ENCODE assay signal across 8 cellular contexts in genomic region chr1:32241011-32241763, GRCh38. TPM values are rescaled to one million over a fixed set of nuclear protein-coding genes. Genes with fewer than 3 reads are reported as not detected.
A peak's percentile ranks its signal among the peaks of the same experiment; 100 is the strongest.
DNase-seq lines count a peak whose midpoint lies in the region; ATAC-seq and TF ChIP-seq lines count a peak whose summit lies in the region.

No MANE protein-coding gene starts in this region.

- peak; percentile 60 for DNase-seq in stimulated activated CD4-positive, alpha-beta T cell treated with anti-CD3 and anti-CD28 coated beads, Interleukin-15, amount 100 ng/mL, for 24 hours
- DNase-seq in stimulated activated CD4-positive, alpha-beta T cell treated with anti-CD3 and anti-CD28 coated beads, Interleukin-2, amount 100 ng/mL, for 48 hours = no peak
- peak; percentile 80 for DNase-seq in M059J (ENCODE audit: low read depth)
- DNase-seq in activated CD4-positive, alpha-beta T cell treated with anti-CD3 and anti-CD28 coated beads, Interleukin-2, amount 50 U/mL, for 1 hour = peak; percentile 43
- DNase-seq in esophagus squamous epithelium (lab: John Stamatoyannopoulos, UW) = no peak
- peak; percentile 55 to 85 for DNase-seq in tibial artery

- H3K9ac ChIP-seq in mucosa of stomach (ENCODE audit: low read length) = peak overlapping the region; percentile 68

- no peaks in the 10 kb centered on the region for H3K36me3 ChIP-seq in esophagus squamous epithelium
- no peaks in the 10 kb centered on the region for H3K36me3 ChIP-seq in mucosa of stomach (ENCODE audit: control insufficient read depth, insufficient read depth, low read length)
- H3K36me3 ChIP-seq in tibial artery = no peaks in the 10 kb centered on the region

- WGBS in esophagus squamous epithelium, 2 donors = 0 to 5% methylated on average over 3 to 4 of the region's 54 CpGs

- H3K9me3 ChIP-seq in esophagus squamous epithelium = no peaks in the 10 kb centered on the region
- H3K9me3 ChIP-seq in mucosa of stomach (ENCODE audit: control insufficient read depth, low read length) = no peaks in the 10 kb centered on the region
- no peaks in the 10 kb centered on the region for H3K9me3 ChIP-seq in tibial artery

- no peak for ATAC-seq in GM18858 (IDR thresholded peaks at IDR 0.05; ENCODE audit: unreplicated experiment)

- H3K4me3 ChIP-seq in esophagus squamous epithelium = peak overlapping the region; percentile 48 to 77 (median 68)
- peak overlapping the region; percentile 70 for H3K4me3 ChIP-seq in mucosa of stomach (ENCODE audit: low read length)
- H3K4me3 ChIP-seq in tibial artery = peak overlapping the region; percentile 60 to 61

- H3K27me3 ChIP-seq in esophagus squamous epithelium (no peaks in the 10 kb centered on the region), mucosa of stomach (ENCODE audit: control insufficient read depth, insufficient read depth, low read length) (no peaks in the 10 kb centered on the region), tibial artery (no peaks in the 10 kb centered on the region)

- H3K27ac ChIP-seq in esophagus squamous epithelium (peak overlapping the region; percentile 58 to 91 (median 84)), tibial artery (peak overlapping the region; percentile 77 to 87)

- TF ChIP-seq CTCF in esophagus squamous epithelium (IDR thresholded peaks at IDR 0.05) = no peak
- no peak for TF ChIP-seq CTCF in tibial artery (IDR thresholded peaks at IDR 0.05)

- peaks cover 5 to 53% (median 13%) of the 10 kb centered on the region in 3 donors for H3K4me1 ChIP-seq in esophagus squamous epithelium
- peaks cover 6% of the 10 kb centered on the region for H3K4me1 ChIP-seq in mucosa of stomach (ENCODE audit: control insufficient read depth, insufficient read depth, low read length)
- peaks cover 0 to 22% (median 19%) of the 10 kb centered on the region in 4 donors for H3K4me1 ChIP-seq in tibial artery

- TF ChIP-seq POLR2A in esophagus squamous epithelium (IDR thresholded peaks at IDR 0.05) = no peak

- intact Hi-C loops in esophagus squamous epithelium (cut with DNase I) = no loop called here
- intact Hi-C loops in tibial artery (cut with DNase I; ENCODE audit: low total_unique reads) = loop anchor here (5.0 kb wide), 1 partner anchor 34 kb away; the partner anchor contains the start of genes DCDC2B and IQCC

RNA-seq across cellular contexts. Expression of gene FAM167B, which starts 5.8 kb away (rescaled TPM):
- 0.20 and 1.4 TPM in 2 replicates for total RNA-seq in M059J (2014; rRNA removed; shearing (Covaris generic))
- total RNA-seq in esophagus squamous epithelium = 1 to 10 TPM in 2 of 4 donors, not detected in 2; 1.7 to 5.5 TPM

RNA-seq across cellular contexts. Expression of gene LCK, which starts 9.9 kb away (rescaled TPM):
- total RNA-seq in M059J (2014; rRNA removed; shearing (Covaris generic)) = 0.12 TPM in 1 of 2 replicates, not detected in the other
- 1 to 10 TPM; 1.2 to 9.0 (median 4.5) TPM for total RNA-seq in esophagus squamous epithelium

RNA-seq across cellular contexts. Expression of gene EIF3I, which starts 19.0 kb away (rescaled TPM):
- total RNA-seq in M059J (2014; rRNA removed; shearing (Covaris generic)) = 517 and 553 TPM in 2 replicates
- 100 to 1,000 TPM; 143 to 220 (median 202) TPM for total RNA-seq in esophagus squamous epithelium

RNA-seq across cellular contexts. Expression of gene TMEM234, which starts 19.0 kb away (rescaled TPM):
- total RNA-seq in M059J (2014; rRNA removed; shearing (Covaris generic)) = 12.0 and 12.3 TPM in 2 replicates
- total RNA-seq in esophagus squamous epithelium = 10 to 100 TPM in 2 of 4 donors, 1 to 10 TPM in 2; 6.4 to 11.1 (median 9.4) TPM

RNA-seq across cellular contexts. Expression of gene DCDC2B, which starts 32.3 kb away (rescaled TPM):
- not detected in 2 replicates for total RNA-seq in M059J (2014; rRNA removed; shearing (Covaris generic))
- not detected for total RNA-seq in esophagus squamous epithelium

Comparison
In these comparisons a context has a peak if more than half of its experiments do, and no peak if none do; other contexts are left out.
1. DNase-seq: peak in stimulated activated CD4-positive, alpha-beta T cell treated with anti-CD3 and anti-CD28 coated beads, Interleukin-15, amount 100 ng/mL, for 24 hours (single experiment), M059J (single experiment), activated CD4-positive, alpha-beta T cell treated with anti-CD3 and anti-CD28 coated beads, Interleukin-2, amount 50 U/mL, for 1 hour (single experiment) and tibial artery (2 of 2); none in stimulated activated CD4-positive, alpha-beta T cell treated with anti-CD3 and anti-CD28 coated beads, Interleukin-2, amount 100 ng/mL, for 48 hours (0 of 2) and esophagus squamous epithelium (single experiment).
2. Peak in every context shown above with its lines, with median percentiles within 50 percentile points of each other: H3K4me3 ChIP-seq.